In the genomic region with DNA sequence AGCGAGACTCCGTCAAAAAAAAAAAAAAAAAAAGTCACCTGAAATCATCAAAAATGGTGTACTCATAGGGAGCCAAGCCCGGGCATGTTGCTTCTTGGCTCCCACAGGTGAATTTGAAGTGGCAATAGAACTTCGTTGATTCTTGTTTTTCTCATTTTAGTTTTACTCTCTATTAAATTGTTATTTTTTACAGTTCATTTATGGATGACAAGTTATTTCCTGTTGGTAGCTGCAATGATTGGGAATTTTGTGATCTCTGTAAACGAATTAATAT, we compare ENCODE assay signal across 9 cellular contexts. TPM values are rescaled to one million over a fixed set of nuclear protein-coding genes. Genes with fewer than 3 reads are reported as not detected.
DNase-seq lines count a peak whose midpoint lies in the region; ATAC-seq and TF ChIP-seq lines count a peak whose summit lies in the region.
"Had no signal": no experiment of that assay in that cellular context is flagged by ENCODE, and none has a peak within 500 bp of the region (broad histone marks: within the 10 kb centered on the region; RNA-seq: fewer than 3 reads in every experiment).

No MANE protein-coding gene starts in this region.

- no peak for TF ChIP-seq CTCF in GM23338 (conservative IDR thresholded peaks at IDR 0.05; ENCODE audit: low read depth in 2 of 2)
- TF ChIP-seq CTCF in OCI-LY3 (IDR thresholded peaks at IDR 0.05; ENCODE audit: low read depth, low read length), result no peak
- TF ChIP-seq CTCF in prostate gland (IDR thresholded peaks at IDR 0.05), result no peak

- peaks cover 35% of the 10 kb centered on the region for H3K4me1 ChIP-seq in GM23338 (ENCODE audit: insufficient read depth)
- H3K4me1 ChIP-seq in OCI-LY3 (ENCODE audit: low read length), result peaks cover 32% of the 10 kb centered on the region
- H3K4me1 ChIP-seq in prostate gland (replicated peaks), result no peaks in the 10 kb centered on the region

- H3K9ac ChIP-seq in OCI-LY3 (ENCODE audit: low read length), result peak overlapping the region; percentile 65; the same call in 1 of the 2 replicates

- no peaks in the 10 kb centered on the region for H3K9me2 ChIP-seq in GM23338 (ENCODE audit: insufficient read depth)

- H3K4me3 ChIP-seq in GM23338 (peak overlapping the region; percentile 87), OCI-LY3 (ENCODE audit: low read length) (peak overlapping the region; percentile 85), prostate gland (peak overlapping the region; percentile 82 to 91)

- peak overlapping the region; percentile 94 for H3K4me3 Mint-ChIP-seq in GM23338

- no peaks in the 10 kb centered on the region for H3K27me3 ChIP-seq in GM23338 (ENCODE audit: insufficient read depth)
- H3K27me3 ChIP-seq in OCI-LY3 (ENCODE audit: low read depth, low read length), result no peaks in the 10 kb centered on the region
- no peaks in the 10 kb centered on the region for H3K27me3 ChIP-seq in prostate gland (replicated peaks; ENCODE audit: insufficient read depth)

- TF ChIP-seq POLR2A in prostate gland (IDR thresholded peaks at IDR 0.05), result no peak

- H3F3A ChIP-seq in GM23338 (replicated peaks; ENCODE audit: low read depth), result peaks cover 7% of the 10 kb centered on the region

- no peak overlapping the region for H3K27ac Mint-ChIP-seq in GM23338

- H2AFZ ChIP-seq in GM23338 (no peak overlapping the region), OCI-LY3 (ENCODE audit: low read depth, low read length) (no peak overlapping the region)

- H3K36me3 ChIP-seq in GM23338 (ENCODE audit: insufficient read depth), result no peaks in the 10 kb centered on the region
- H3K36me3 ChIP-seq in OCI-LY3 (replicated peaks; ENCODE audit: low read depth, low read length), result no peaks in the 10 kb centered on the region
- H3K36me3 ChIP-seq in prostate gland, result no peaks in the 10 kb centered on the region

- no peaks in the 10 kb centered on the region for H3K9me3 ChIP-seq in OCI-LY3 (ENCODE audit: insufficient read depth, low read length)
- H3K9me3 ChIP-seq in prostate gland, result no peaks in the 10 kb centered on the region

- H4K20me1 ChIP-seq in GM23338 (replicated peaks; ENCODE audit: insufficient read depth), result no peaks in the 10 kb centered on the region
- no peaks in the 10 kb centered on the region for H4K20me1 ChIP-seq in OCI-LY3 (ENCODE audit: insufficient read depth, low read length)

- H3K4me2 ChIP-seq in GM23338 (peak overlapping the region; percentile 91), OCI-LY3 (ENCODE audit: low read length) (peak overlapping the region; percentile 86)

- H3K27me3 Mint-ChIP-seq in GM23338 (ENCODE audit: insufficient read depth, low read depth, poor library complexity), result peaks cover 2% of the 10 kb centered on the region

- WGBS in prostate gland, result 39% methylated on average over 5 of the region's 5 CpGs

- intact Hi-C loops in prostate gland (cut with DNase I), result loop anchor here (10.0 kb wide), 1 partner anchor 158 kb away; no protein-coding TSS in a partner anchor

- ATAC-seq in GM23338 (no peak), GM18517 (IDR thresholded peaks at IDR 0.05; ENCODE audit: unreplicated experiment) (no peak), HG03520 (IDR thresholded peaks at IDR 0.05; ENCODE audit: unreplicated experiment) (no peak)

- peaks cover 57% of the 10 kb centered on the region for H3K79me2 ChIP-seq in GM23338 (replicated peaks; ENCODE audit: insufficient read depth)
- peaks cover 8% of the 10 kb centered on the region; the same call in 1 of the 2 replicates for H3K79me2 ChIP-seq in OCI-LY3 (ENCODE audit: low read length)

- H3K9me3 Mint-ChIP-seq in GM23338, result no peaks in the 10 kb centered on the region

- DNase-seq in GM23338 (ENCODE audit: low spot score), result no peak
- no peak for DNase-seq in epithelial cell of prostate (ENCODE audit: low read depth, low spot score)
- DNase-seq in prostate gland (ENCODE audit: low spot score), result no peak
- no peak for DNase-seq in NCI-H82 (lab: John Stamatoyannopoulos, UW)
- DNase-seq in stimulated activated CD4-positive, alpha-beta T cell treated with anti-CD3 and anti-CD28 coated beads, Interleukin-4, amount 100 ng/mL, for 4 hours, result no peak
- DNase-seq: activated CD4-positive, alpha-beta T cell treated with anti-CD3 and anti-CD28 coated beads, Interleukin-2, amount 50 U/mL, for 1 hour had no signal

- H3K36me3 Mint-ChIP-seq in GM23338 (ENCODE audit: low read depth), result no peaks in the 10 kb centered on the region; the same call in 2 of the 3 replicates

- H3K27ac ChIP-seq in GM23338 (ENCODE audit: low read depth), result no peak overlapping the region
- no peak overlapping the region for H3K27ac ChIP-seq in OCI-LY3 (ENCODE audit: low read length)
- H3K27ac ChIP-seq in epithelial cell of prostate, result peak overlapping the region; percentile 83
- H3K27ac ChIP-seq in prostate gland, result peak overlapping the region; percentile 88 to 91

- H3K4me1 Mint-ChIP-seq in GM23338, result peaks cover 42% of the 10 kb centered on the region

TF ChIP-seq in GM23338, 12 proteins besides CTCF, POLR2A, EP300 and RAD21:
- TF ChIP-seq EZH2 (IDR thresholded peaks at IDR 0.05; ENCODE audit: low read depth, unreplicated experiment), result no peak
- TF ChIP-seq, protein P1, sequence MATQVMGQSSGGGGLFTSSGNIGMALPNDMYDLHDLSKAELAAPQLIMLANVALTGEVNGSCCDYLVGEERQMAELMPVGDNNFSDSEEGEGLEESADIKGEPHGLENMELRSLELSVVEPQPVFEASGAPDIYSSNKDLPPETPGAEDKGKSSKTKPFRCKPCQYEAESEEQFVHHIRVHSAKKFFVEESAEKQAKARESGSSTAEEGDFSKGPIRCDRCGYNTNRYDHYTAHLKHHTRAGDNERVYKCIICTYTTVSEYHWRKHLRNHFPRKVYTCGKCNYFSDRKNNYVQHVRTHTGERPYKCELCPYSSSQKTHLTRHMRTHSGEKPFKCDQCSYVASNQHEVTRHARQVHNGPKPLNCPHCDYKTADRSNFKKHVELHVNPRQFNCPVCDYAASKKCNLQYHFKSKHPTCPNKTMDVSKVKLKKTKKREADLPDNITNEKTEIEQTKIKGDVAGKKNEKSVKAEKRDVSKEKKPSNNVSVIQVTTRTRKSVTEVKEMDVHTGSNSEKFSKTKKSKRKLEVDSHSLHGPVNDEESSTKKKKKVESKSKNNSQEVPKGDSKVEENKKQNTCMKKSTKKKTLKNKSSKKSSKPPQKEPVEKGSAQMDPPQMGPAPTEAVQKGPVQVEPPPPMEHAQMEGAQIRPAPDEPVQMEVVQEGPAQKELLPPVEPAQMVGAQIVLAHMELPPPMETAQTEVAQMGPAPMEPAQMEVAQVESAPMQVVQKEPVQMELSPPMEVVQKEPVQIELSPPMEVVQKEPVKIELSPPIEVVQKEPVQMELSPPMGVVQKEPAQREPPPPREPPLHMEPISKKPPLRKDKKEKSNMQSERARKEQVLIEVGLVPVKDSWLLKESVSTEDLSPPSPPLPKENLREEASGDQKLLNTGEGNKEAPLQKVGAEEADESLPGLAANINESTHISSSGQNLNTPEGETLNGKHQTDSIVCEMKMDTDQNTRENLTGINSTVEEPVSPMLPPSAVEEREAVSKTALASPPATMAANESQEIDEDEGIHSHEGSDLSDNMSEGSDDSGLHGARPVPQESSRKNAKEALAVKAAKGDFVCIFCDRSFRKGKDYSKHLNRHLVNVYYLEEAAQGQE (IDR thresholded peaks at IDR 0.05; ENCODE audit: unreplicated experiment), result no peak
- TF ChIP-seq ZNF331 (CRISPR knock-in tag; IDR thresholded peaks at IDR 0.05; ENCODE audit: low read depth), result no peak
- no peak for TF ChIP-seq ZNF114 (CRISPR knock-in tag; IDR thresholded peaks at IDR 0.05)
- no peak for TF ChIP-seq CREB1 (CRISPR knock-in tag; IDR thresholded peaks at IDR 0.05; ENCODE audit: low read depth)
TF ChIP-seq in GM23338: peak in this region for 0.

RNA-seq across cellular contexts. Expression of a gene that starts 1.3 kb away (rescaled TPM):
- 95.7 and 121 TPM in 2 replicates for total RNA-seq in GM23338 (2014; rRNA removed; shearing (Covaris generic))
- 23.3 and 30.3 TPM in 2 replicates for polyA plus RNA-seq in GM23338 (2016; fragmentation: Nextera tagmentation; extraction: Ambion mirVana)
- total RNA-seq in prostate gland, result 100 to 1,000 TPM in 1 of 2 donors, 10 to 100 TPM in 1; 94.5 to 132 TPM

RNA-seq across cellular contexts. Expression of a gene that starts 9.4 kb away (rescaled TPM):
- total RNA-seq in GM23338 (2014; rRNA removed; shearing (Covaris generic)), result 87.8 and 87.9 TPM in 2 replicates
- 76.6 and 82.7 TPM in 2 replicates for polyA plus RNA-seq in GM23338 (2016; fragmentation: Nextera tagmentation; extraction: Ambion mirVana)
- total RNA-seq in prostate gland, result 10 to 100 TPM; 36.2 to 52.0 TPM

Comparison
In these comparisons a context has a peak if more than half of its experiments do, and no peak if none do; other contexts are left out.
1. H3K27ac ChIP-seq: peak in epithelial cell of prostate (single experiment) and prostate gland (2 of 2); none in GM23338 (single experiment) and OCI-LY3 (single experiment).
2. Peak in every context shown above with its lines, with median percentiles within 50 percentile points of each other: H3K4me3 ChIP-seq.